2 cellular contexts compared by ENCODE assay signal in genomic region chr1:112674986-112675727, GRCh38.
A peak's percentile ranks its signal among the peaks of the same experiment; 100 is the strongest.
TF ChIP-seq lines count a peak whose summit lies in the region.

No MANE protein-coding gene starts in this region.

TF ChIP-seq in GM12891, 5 proteins besides CTCF, POLR2A, EP300 and RAD21:
- no peak for TF ChIP-seq POLR2AphosphoS5 (IDR thresholded peaks at IDR 0.05; ENCODE audit: low read depth, low read length)
- no peak for TF ChIP-seq PAX5 (IDR thresholded peaks at IDR 0.05; ENCODE audit: insufficient read depth, low read length, severe bottlenecking)
- no peak for TF ChIP-seq SPI1 (IDR thresholded peaks at IDR 0.05; ENCODE audit: low read depth, low read length)
- TF ChIP-seq TAF1 (IDR thresholded peaks at IDR 0.05; ENCODE audit: low read depth, low read length) = no peak
- TF ChIP-seq POU2F2 (IDR thresholded peaks at IDR 0.05; ENCODE audit: low read depth, low read length) = no peak
TF ChIP-seq in GM12891: peak in this region for 0.

TF ChIP-seq in H1, 55 proteins besides CTCF, POLR2A, EP300 and RAD21:
- TF ChIP-seq RFX5 (IDR thresholded peaks at IDR 0.05; ENCODE audit: borderline replicate concordance, low read depth, low read length) (no peak), EGR1 (IDR thresholded peaks at IDR 0.05; ENCODE audit: borderline replicate concordance, low read depth, low read length) (peak; percentile 30; the same call in 1 of the 2 replicates), TAF1 (IDR thresholded peaks at IDR 0.05; ENCODE audit: low read depth, low read length) (peak; percentile 55), CREB1 (IDR thresholded peaks at IDR 0.05) (no peak), SAP30 (IDR thresholded peaks at IDR 0.05; ENCODE audit: insufficient read depth, insufficient replicate concordance, low read length) (no peak), SUZ12 (IDR thresholded peaks at IDR 0.05; ENCODE audit: low read length) (no peak), CHD1 (IDR thresholded peaks at IDR 0.05; ENCODE audit: low read depth, low read length) (no peak), GTF2F1 (IDR thresholded peaks at IDR 0.05; ENCODE audit: borderline replicate concordance, low read depth, low read length) (0 out of 2 replicates have a peak, but pooled peaks have one; percentile 43), ATF3 (IDR thresholded peaks at IDR 0.05; ENCODE audit: insufficient read depth, low read depth, low read length) (no peak), E2F6 (IDR thresholded peaks at IDR 0.05) (no peak), TEAD4 (IDR thresholded peaks at IDR 0.05; ENCODE audit: low read depth, low read length) (no peak), CEBPB (IDR thresholded peaks at IDR 0.05; ENCODE audit: low read depth, low read length) (no peak), BRCA1 (IDR thresholded peaks at IDR 0.05; ENCODE audit: low read depth, low read length) (no peak), USF2 (IDR thresholded peaks at IDR 0.05; ENCODE audit: low read length) (no peak), RBBP5 (IDR thresholded peaks at IDR 0.05; ENCODE audit: borderline replicate concordance, low read depth, low read length) (0 out of 2 replicates have a peak, but pooled peaks have one; percentile 25), NRF1 (IDR thresholded peaks at IDR 0.05; ENCODE audit: low read depth, low read length) (no peak), KDM4A (IDR thresholded peaks at IDR 0.05; ENCODE audit: low read depth, low read length, severe bottlenecking) (peak; percentile 78), TBP (IDR thresholded peaks at IDR 0.05; ENCODE audit: low read depth, low read length) (peak; percentile 60; the same call in 1 of the 2 replicates), CHD2 (IDR thresholded peaks at IDR 0.05; ENCODE audit: low read length) (peak; percentile 62; the same call in 1 of the 2 replicates), ATF2 (IDR thresholded peaks at IDR 0.05; ENCODE audit: low read length) (no peak), CHD7 (IDR thresholded peaks at IDR 0.05; ENCODE audit: insufficient replicate concordance, low read length) (no peak), POU5F1 (IDR thresholded peaks at IDR 0.05; ENCODE audit: low read depth, low read length) (no peak), PHF8 (conservative IDR thresholded peaks at IDR 0.05; ENCODE audit: low read depth, low read length) (peak; percentile 42; the same call in 1 of the 2 replicates), SP1 (IDR thresholded peaks at IDR 0.05; ENCODE audit: low read depth, low read length) (no peak), TCF12 (IDR thresholded peaks at IDR 0.05; ENCODE audit: low read depth, low read length) (0 out of 2 replicates have a peak, but pooled peaks have one; percentile 39), JUND (IDR thresholded peaks at IDR 0.05; ENCODE audit: low read length) (no peak), EZH2 (IDR thresholded peaks at IDR 0.05; ENCODE audit: low read depth, low read length, severe bottlenecking) (no peak), FOSL1 (IDR thresholded peaks at IDR 0.05; ENCODE audit: insufficient read depth, low read depth, low read length) (no peak), POLR2AphosphoS5 (IDR thresholded peaks at IDR 0.05; ENCODE audit: low read depth, low read length) (no peak), CBX5 (IDR thresholded peaks at IDR 0.05; ENCODE audit: low read depth, low read length) (no peak), RNF2 (IDR thresholded peaks at IDR 0.05; ENCODE audit: borderline replicate concordance, low read depth, low read length, missing control alignments, poor library complexity, severe bottlenecking) (no peak), BCL11A (IDR thresholded peaks at IDR 0.05; ENCODE audit: low read depth in 2 of 2, low read length in 2 of 2) (no peak), MAX (IDR thresholded peaks at IDR 0.05) (0 out of 2 replicates have a peak, but pooled peaks have one; percentile 25), NANOG (IDR thresholded peaks at IDR 0.05; ENCODE audit: insufficient read depth, low read depth, low read length, poor library complexity, severe bottlenecking) (no peak), GABPA (IDR thresholded peaks at IDR 0.05; ENCODE audit: borderline replicate concordance, insufficient read depth, low read length) (0 out of 2 replicates have a peak, but pooled peaks have one; percentile 39), RXRA (IDR thresholded peaks at IDR 0.05; ENCODE audit: insufficient read depth, low read depth, low read length) (no peak), SRF (IDR thresholded peaks at IDR 0.05; ENCODE audit: low read depth, low read length) (no peak), SIX5 (IDR thresholded peaks at IDR 0.05; ENCODE audit: low read depth, low read length) (no peak), ASH2L (IDR thresholded peaks at IDR 0.05; ENCODE audit: low read length) (peak; percentile 7), ZNF274 (IDR thresholded peaks at IDR 0.05; ENCODE audit: borderline replicate concordance, extremely low read depth, low read length) (no peak), SP2 (IDR thresholded peaks at IDR 0.05; ENCODE audit: low read length) (no peak), SIRT6 (IDR thresholded peaks at IDR 0.05; ENCODE audit: low read length) (no peak), MAFK (IDR thresholded peaks at IDR 0.05; ENCODE audit: low read depth, low read length) (no peak), JUN (IDR thresholded peaks at IDR 0.05; ENCODE audit: low read depth, low read length) (no peak), CTBP2 (IDR thresholded peaks at IDR 0.05; ENCODE audit: borderline replicate concordance, insufficient read depth, insufficient read length, low read length) (no peak), HDAC6 (IDR thresholded peaks at IDR 0.05; ENCODE audit: low read depth, low read length) (no peak), TAF7 (optimal IDR thresholded peaks at IDR 0.05; ENCODE audit: borderline replicate concordance, low read depth, low read length) (peak; percentile 63), KDM1A (IDR thresholded peaks at IDR 0.05; ENCODE audit: borderline replicate concordance, low read length) (peak; percentile 47), HDAC2 (IDR thresholded peaks at IDR 0.05; ENCODE audit: borderline replicate concordance in 1 of 2, low read depth in 2 of 2, low read length in 2 of 2) (peak in 1 of 2 experiments; percentile 40; a peak in 1 of 4 replicates), KDM5A (IDR thresholded peaks at IDR 0.05; ENCODE audit: low read length) (no peak), BACH1 (IDR thresholded peaks at IDR 0.05; ENCODE audit: low read length) (peak; percentile 10; the same call in 1 of the 2 replicates), SIN3A (conservative IDR thresholded peaks at IDR 0.05 in 1 of 2, IDR thresholded peaks at IDR 0.05 in 1 of 2; ENCODE audit: low read depth in 1 of 2, low read length in 2 of 2) (peak; percentile 53 to 61; a peak in 2 of 4 replicates), SP4 (IDR thresholded peaks at IDR 0.05; ENCODE audit: low read length) (no peak), CBX8 (IDR thresholded peaks at IDR 0.05; ENCODE audit: borderline replicate concordance, low read depth, low read length) (no peak), YY1 (IDR thresholded peaks at IDR 0.05; ENCODE audit: low read depth, low read length) (no peak)
